Comparison of ENCODE assay signal across 9 cellular contexts in genomic region chr1:20588634-20589225, GRCh38. TPM values are rescaled to one million over a fixed set of nuclear protein-coding genes. Genes with fewer than 3 reads are reported as not detected.
DNase-seq lines count a peak whose midpoint lies in the region; ATAC-seq and TF ChIP-seq lines count a peak whose summit lies in the region.
"Had no signal": no experiment of that assay in that cellular context is flagged by ENCODE, and none has a peak within 500 bp of the region (broad histone marks: within the 10 kb centered on the region; RNA-seq: fewer than 3 reads in every experiment).

CDA (plus strand) TSS chr1:20589097; CDS start chr1:20589130, 33 bp downstream.

- no peaks in the 10 kb centered on the region for H3K27me3 ChIP-seq in HL-60 (ENCODE audit: insufficient read depth, poor library complexity, severe bottlenecking)
- peaks cover 19 to 27% (median 20%) of the 10 kb centered on the region in 3 donors for H3K27me3 ChIP-seq in gastrocnemius medialis

- no peak for ATAC-seq in gastrocnemius medialis
- ATAC-seq in GM18870 (IDR thresholded peaks at IDR 0.05; ENCODE audit: unreplicated experiment) = no peak

- H3K9me3 ChIP-seq in gastrocnemius medialis = no peaks in the 10 kb centered on the region

- in situ Hi-C loops in gastrocnemius medialis (cut with MboI; ENCODE audit: low sequenced_read_pairs in 4 of 4) = no loop called here

- H3K27ac ChIP-seq in HL-60 (replicated peaks) = peak within 1 kb of the TSS; percentile 70
- peak within 1 kb of the TSS; percentile 33 to 69 (median 64) for H3K27ac ChIP-seq in gastrocnemius medialis

- DNase-seq in HL-60 (ENCODE audit: low read depth in 1 of 2, low spot score in 1 of 2) = peak in 1 of 2 experiments; percentile 46
- no peak for DNase-seq in gastrocnemius medialis
- no peak for DNase-seq in NCI-H774 (lab: John Stamatoyannopoulos, UW)
- DNase-seq in DMS 273 (lab: John Stamatoyannopoulos, UW; ENCODE audit: unreplicated experiment) = no peak
- DNase-seq in GM19238 (ENCODE audit: insufficient read length, low spot score) = no peak
- DNase-seq: activated B cell treated with CpG ODN at 0.5 μM for 24 hours had no signal

- TF ChIP-seq CTCF in HL-60 (IDR thresholded peaks at IDR 0.05; ENCODE audit: insufficient read depth, low read length) (no peak), WI38 (IDR thresholded peaks at IDR 0.05; ENCODE audit: low read depth, low read length) (no peak), gastrocnemius medialis (IDR thresholded peaks at IDR 0.05 in 4 of 5, conservative IDR thresholded peaks at IDR 0.05 in 1 of 5) (no peak)

- no peak for TF ChIP-seq POLR2A in gastrocnemius medialis (IDR thresholded peaks at IDR 0.05)

- H3K4me1 ChIP-seq in gastrocnemius medialis = peaks cover 0 to 3% of the 10 kb centered on the region in 2 donors

- H3K36me3 ChIP-seq in gastrocnemius medialis = no peaks in the 10 kb centered on the region

- H3K4me3 ChIP-seq in HL-60 (replicated peaks; ENCODE audit: insufficient read depth, low read length) (peak within 1 kb of the TSS; percentile 40), WI38 (ENCODE audit: low read depth, low read length) (peak within 1 kb of the TSS; percentile 37), iPS-11a (ENCODE audit: low read depth, low read length) (peak within 1 kb of the TSS; percentile 8), gastrocnemius medialis (peak within 1 kb of the TSS in 3 of 4 donors; percentile 15 to 38 (median 25))

- intact Hi-C loops in gastrocnemius medialis (cut with DNase I; ENCODE audit: low total_unique reads) = no loop called here

RNA-seq across cellular contexts. Expression of gene CDA, which starts in this region (rescaled TPM):
- total RNA-seq in gastrocnemius medialis = 1 to 10 TPM in 3 of 4 donors, under 1 TPM in 1; 0.71 to 1.7 (median 1.2) TPM
- total RNA-seq: activated B cell treated with CpG ODN at 0.5 μM for 24 hours had no signal
